Comparison of ENCODE assay signal across 12 cellular contexts in the genomic region with DNA sequence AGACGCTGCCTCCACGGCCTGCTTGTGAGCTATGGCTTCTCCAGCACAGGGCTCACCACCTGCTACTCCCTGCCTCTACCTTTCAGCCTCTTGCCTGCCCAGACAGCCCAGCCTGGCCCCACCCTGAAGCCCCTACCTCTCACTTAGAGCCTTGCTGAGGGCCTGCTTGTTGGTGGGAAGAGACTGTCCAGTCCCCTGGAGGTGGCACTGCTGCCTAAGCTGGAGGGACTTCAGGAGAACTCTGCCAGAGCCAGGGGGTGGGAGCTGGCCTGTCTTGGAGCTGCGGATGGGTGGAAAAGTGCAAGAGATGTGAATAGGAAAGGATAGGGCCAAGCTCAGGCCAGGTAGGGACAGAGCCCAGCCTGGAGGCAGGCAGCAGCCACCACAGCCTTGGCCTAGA.
"Had no signal": no experiment of that assay in that cellular context is flagged by ENCODE, and none has a peak within 500 bp of the region (broad histone marks: within the 10 kb centered on the region; RNA-seq: fewer than 3 reads in every experiment).

No MANE protein-coding gene starts in this region.

- ATAC-seq: activated CD4-positive, CD25-positive, alpha-beta regulatory T cell treated with anti-CD3 and anti-CD28 coated beads, Interleukin-2, amount 50 U/mL, for 24 hours; activated CD8-positive, alpha-beta memory T cell treated with anti-CD3 and anti-CD28 coated beads, Interleukin-2, amount 10 ng/mL, durations not matched to agents 7 days and 5 days; activated naive CD4-positive, alpha-beta T cell treated with anti-CD3 and anti-CD28 coated beads, Interleukin-2, amount 50 U/mL, for 72 hours; gastroesophageal sphincter; SK-N-SH treated with all-trans-retinoic acid at 6 μM for 48 hours; T-helper 17 cell had no signal

- H3K4me1 ChIP-seq: gastroesophageal sphincter, tibial artery had no signal

- H3K4me3 ChIP-seq: gastroesophageal sphincter, tibial artery had no signal

- DNase-seq: activated CD8-positive, alpha-beta memory T cell treated with anti-CD3 and anti-CD28 coated beads, Interleukin-2, amount 10 ng/mL, durations not matched to agents 7 days and 5 days; activated T-cell treated with anti-CD3 and anti-CD28 coated beads, Interleukin-2, amount 50 U/mL, for 24 hours; brain microvascular endothelial cell; cerebellar nuclear complex; kidney glomerular epithelial cell; T-helper 17 cell; tibial artery had no signal

- H3K9me3 ChIP-seq: gastroesophageal sphincter, neutrophil, tibial artery had no signal

- H3K27me3 ChIP-seq: brain microvascular endothelial cell, tibial artery had no signal

- H3K36me3 ChIP-seq: brain microvascular endothelial cell, gastroesophageal sphincter, neutrophil, tibial artery had no signal

- H3K27ac ChIP-seq: brain microvascular endothelial cell, gastroesophageal sphincter, neutrophil, tibial artery had no signal
